ENCODE assay signal across 16 cellular contexts in the genomic region with DNA sequence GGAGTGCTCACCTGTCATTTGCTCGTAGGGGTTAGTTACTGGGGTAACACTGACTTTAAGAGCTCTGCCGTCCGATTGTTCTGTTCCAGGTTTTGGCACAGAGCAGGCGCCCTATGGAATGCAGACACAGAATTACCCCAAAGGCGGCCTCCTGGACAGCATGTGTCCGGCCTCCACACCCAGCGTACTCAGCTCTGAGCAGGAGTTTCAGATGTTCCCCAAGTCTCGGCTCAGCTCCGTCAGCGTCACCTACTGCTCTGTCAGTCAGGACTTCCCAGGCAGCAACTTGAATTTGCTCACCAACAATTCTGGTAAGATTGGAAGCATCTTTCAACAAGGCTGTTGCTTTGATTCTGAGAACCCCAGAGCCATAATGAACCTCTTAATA. TPM values are rescaled to one million over a fixed set of nuclear protein-coding genes. Genes with fewer than 3 reads are reported as not detected.
DNase-seq lines count a peak whose midpoint lies in the region; ATAC-seq and TF ChIP-seq lines count a peak whose summit lies in the region.
"Had no signal": no experiment of that assay in that cellular context is flagged by ENCODE, and none has a peak within 500 bp of the region (broad histone marks: within the 10 kb centered on the region; RNA-seq: fewer than 3 reads in every experiment).

No MANE protein-coding gene starts in this region.

- H3K27ac ChIP-seq in colonic mucosa = peak overlapping the region; percentile 63
- H3K27ac ChIP-seq in lower lobe of right lung = peak overlapping the region; percentile 76
- peak overlapping the region in 4 of 5 donors; percentile 48 to 82 (median 70) for H3K27ac ChIP-seq in stomach
- H3K27ac ChIP-seq: cardiac muscle cell had no signal

- H3K9me3 ChIP-seq in colonic mucosa (no peaks in the 10 kb centered on the region), lower lobe of right lung (no peaks in the 10 kb centered on the region), stomach (no peaks in the 10 kb centered on the region)

- H3K27me3 ChIP-seq in colonic mucosa (no peaks in the 10 kb centered on the region), lower lobe of right lung (ENCODE audit: low read depth) (no peaks in the 10 kb centered on the region), stomach (no peaks in the 10 kb centered on the region)
- H3K27me3 ChIP-seq: cardiac muscle cell had no signal

- H3K9ac ChIP-seq in colonic mucosa (ENCODE audit: low read depth in 2 of 2, low read length in 2 of 2) = peak overlapping the region in 1 of 2 donors; percentile 73

- H3K4me3 ChIP-seq in colonic mucosa (no peak overlapping the region), lower lobe of right lung (no peak overlapping the region), stomach (no peak overlapping the region)
- H3K4me3 ChIP-seq: cardiac muscle cell had no signal

- H3K36me3 ChIP-seq in colonic mucosa = peaks cover 30% of the 10 kb centered on the region
- peaks cover 97% of the 10 kb centered on the region for H3K36me3 ChIP-seq in lower lobe of right lung
- peaks cover 92 to 99% (median 98%) of the 10 kb centered on the region in 4 donors for H3K36me3 ChIP-seq in stomach

- intact Hi-C loops in CD14-positive monocyte (cut with micrococcal nuclease) (no loop called here), colonic mucosa (cut with DNase I) (no loop called here), lower lobe of right lung (cut with DNase I) (no loop called here), stomach (cut with DNase I; ENCODE audit: low total_unique reads) (no loop called here)

- WGBS in stomach, 5 donors = 85 to 99% (median 93%) methylated on average over 8 to 10 of the region's 10 CpGs

- DNase-seq in CD14-positive monocyte (ENCODE audit: low spot score) = no peak
- peak; percentile 28 for DNase-seq in colonic mucosa
- DNase-seq in lower lobe of right lung = no peak
- DNase-seq in stomach = no peak
- DNase-seq in NCI-H446 (lab: John Stamatoyannopoulos, UW) = no peak
- DNase-seq in GOT3 (lab: John Stamatoyannopoulos, UW) = no peak
- no peak for DNase-seq in COR-L47 (lab: John Stamatoyannopoulos, UW)
- no peak for DNase-seq in GM03348 (ENCODE audit: low spot score)
- DNase-seq: ACHN; activated CD4-positive, alpha-beta T cell treated with anti-CD3 and anti-CD28 coated beads for 36 hours; DMS53; NCI-H1417; NCI-H69; OCI-M1; stimulated activated CD4-positive, alpha-beta T cell treated with anti-CD3 and anti-CD28 coated beads, Interleukin-4, amount 100 ng/mL, for 1 hour had no signal

- peak overlapping the region in 5 of 7 donors; percentile 60 to 87 (median 65) for H3K27ac Mint-ChIP-seq in CD14-positive monocyte
- H3K27ac Mint-ChIP-seq: activated CD4-positive, alpha-beta T cell treated with anti-CD3 and anti-CD28 coated beads for 36 hours had no signal

- ATAC-seq in lower lobe of right lung = no peak
- ATAC-seq: activated CD4-positive, alpha-beta T cell treated with anti-CD3 and anti-CD28 coated beads for 36 hours had no signal

- no peak for TF ChIP-seq CTCF in CD14-positive monocyte (IDR thresholded peaks at IDR 0.05)
- TF ChIP-seq CTCF in colonic mucosa (IDR thresholded peaks at IDR 0.05) = no peak
- TF ChIP-seq CTCF in lower lobe of right lung (IDR thresholded peaks at IDR 0.05) = no peak
- no peak for TF ChIP-seq CTCF in stomach (IDR thresholded peaks at IDR 0.05)

- H3K36me3 Mint-ChIP-seq in CD14-positive monocyte = peaks cover 95 to 98% of the 10 kb centered on the region in 2 donors

- TF ChIP-seq POLR2A in stomach (IDR thresholded peaks at IDR 0.05) = no peak

- no peak for TF ChIP-seq EP300 in stomach (IDR thresholded peaks at IDR 0.05)

- peaks cover 0 to 5% (median 2%) of the 10 kb centered on the region in 7 donors for H3K9me3 Mint-ChIP-seq in CD14-positive monocyte

- no peak overlapping the region for H3K4me3 Mint-ChIP-seq in CD14-positive monocyte
- H3K4me3 Mint-ChIP-seq: activated CD4-positive, alpha-beta T cell treated with anti-CD3 and anti-CD28 coated beads for 36 hours had no signal

- peaks cover 0 to 3% (median 0%) of the 10 kb centered on the region in 3 donors for H3K27me3 Mint-ChIP-seq in CD14-positive monocyte (ENCODE audit: low read depth in 3 of 3)
- H3K27me3 Mint-ChIP-seq: activated CD4-positive, alpha-beta T cell treated with anti-CD3 and anti-CD28 coated beads for 36 hours had no signal

- H3K4me1 ChIP-seq in colonic mucosa (peaks cover 28% of the 10 kb centered on the region), lower lobe of right lung (peaks cover 80% of the 10 kb centered on the region), stomach (peaks cover 37 to 90% (median 46%) of the 10 kb centered on the region in 4 donors)

- H3K4me1 Mint-ChIP-seq in CD14-positive monocyte = peaks cover 19% of the 10 kb centered on the region

RNA-seq across cellular contexts. Expression of gene ETS2, which starts 12.6 kb away (rescaled TPM):
- polyA plus RNA-seq in CD14-positive monocyte = 10 to 100 TPM; 54.2 to 59.5 TPM
- 100 to 1,000 TPM; 110 to 185 TPM for total RNA-seq in colonic mucosa
- 160 TPM for total RNA-seq in lower lobe of right lung
- 10 to 100 TPM; 33.8 to 80.0 (median 44.3) TPM for total RNA-seq in stomach
- polyA plus RNA-seq in stomach = 10 to 100 TPM; 40.2 to 60.3 (median 57.0) TPM
